Comparison of ENCODE assay signal across 8 cellular contexts in the genomic region with DNA sequence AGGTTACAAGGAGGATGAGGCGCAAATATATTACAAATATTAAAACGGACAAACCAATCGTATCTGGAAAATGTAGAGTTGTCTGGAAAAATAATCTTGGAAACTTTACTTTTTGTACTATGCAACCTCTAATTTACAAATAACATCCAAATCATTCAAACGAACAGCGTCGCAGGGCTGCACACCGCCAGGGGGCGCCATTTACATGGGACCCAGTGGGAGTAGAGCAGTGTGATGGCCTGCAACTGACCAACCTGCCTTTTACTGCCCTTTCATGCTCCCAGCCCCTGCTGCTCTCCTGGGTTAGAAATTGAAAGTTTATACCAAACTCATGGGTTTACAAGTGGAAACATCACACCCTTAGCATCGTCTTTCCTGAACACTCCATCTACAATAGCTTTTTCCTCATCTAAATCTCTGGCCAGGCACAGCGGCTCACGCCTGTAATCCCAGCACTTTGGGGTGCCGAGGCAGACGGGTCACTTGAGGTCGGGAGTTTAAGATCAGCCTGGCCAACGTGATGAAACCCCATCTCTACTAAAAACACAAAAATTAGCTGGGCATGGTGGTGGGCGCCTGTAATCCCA. TPM values are rescaled to one million over a fixed set of nuclear protein-coding genes. Genes with fewer than 3 reads are reported as not detected.
DNase-seq lines count a peak whose midpoint lies in the region; ATAC-seq, FAIRE-seq and TF ChIP-seq lines count a peak whose summit lies in the region.

No MANE protein-coding gene starts in this region.

- peak; percentile 89 for TF ChIP-seq RAD21 in HepG2 (CRISPR knock-in tag; IDR thresholded peaks at IDR 0.05)

- H3K9ac ChIP-seq in Loucy (ENCODE audit: low read depth, low read length, poor library complexity, severe bottlenecking) (no peak overlapping the region), HepG2 (ENCODE audit: insufficient read depth, low read depth, low read length) (no peak overlapping the region)

- H3K36me3 ChIP-seq in Loucy (ENCODE audit: insufficient read depth, low read length) (no peaks in the 10 kb centered on the region), HepG2 (replicated peaks in 1 of 2; ENCODE audit: control insufficient read depth in 1 of 2, insufficient read depth in 2 of 2, low read length in 2 of 2) (no peaks in the 10 kb centered on the region)

- in situ Hi-C loops in HepG2 (cut with HindIII; ENCODE audit: extremely low pct_ligation_motif_present, low pct_unique_long_range_greater_than_20kb) = no loop called here

- H3K4me1 Mint-ChIP-seq in T-helper 2 cell treated with Interferon-gamma antibody and Interleukin-4, amounts not matched to agents 5 μg/mL and 100 μg/mL, for 36 hours (ENCODE audit: low read depth) = peaks cover 41% of the 10 kb centered on the region

- TF ChIP-seq POLR2A in HepG2 (IDR thresholded peaks at IDR 0.05; ENCODE audit: insufficient read depth in 1 of 2, low read depth in 2 of 2, low read length in 2 of 2) = no peak

- CTCF ChIA-PET in HepG2 (lab: Yijun Ruan, JAX; ENCODE audit: low intra/inter-chr PET ratio, low total read pairs) = interaction anchor here (1.0 to 2.7 kb wide), 3 partner anchors 8 to 215 kb away, joined by 5 to 30 read pairs (median 11); no protein-coding TSS in a partner anchor

- H3K79me2 ChIP-seq in Loucy (ENCODE audit: insufficient read depth, low read length) (0 out of 2 replicates have a peak, but pooled peaks cover 5% of the 10 kb centered on the region), HepG2 (ENCODE audit: insufficient read depth, low read length) (no peaks in the 10 kb centered on the region)

- no peaks in the 10 kb centered on the region for H3K27me3 ChIP-seq in Loucy (ENCODE audit: insufficient read depth, low read length, poor library complexity, severe bottlenecking)
- no peaks in the 10 kb centered on the region for H3K27me3 ChIP-seq in HepG2 (ENCODE audit: control insufficient read depth in 1 of 2, insufficient read depth in 2 of 2, low read length in 2 of 2)

- no peak overlapping the region for H3K27ac Mint-ChIP-seq in T-helper 2 cell treated with Interferon-gamma antibody and Interleukin-4, amounts not matched to agents 5 μg/mL and 100 μg/mL, for 36 hours

- TF ChIP-seq CTCF in Loucy (conservative IDR thresholded peaks at IDR 0.05; ENCODE audit: low read length) (peak; percentile 98), HepG2 (CRISPR knock-in tag; IDR thresholded peaks at IDR 0.05) (peak; percentile 92)

- no TSS peak for BruUV-seq in HepG2 (replicated peaks; lab: Mats Ljungman, UMichigan)

- no peak for FAIRE-seq in HepG2 (lab: Jason Lieb, UNC)

- POLR2A ChIA-PET in HepG2 (lab: Yijun Ruan, JAX) = no interaction called here

- H3K27me3 Mint-ChIP-seq in T-helper 2 cell treated with Interferon-gamma antibody and Interleukin-4, amounts not matched to agents 5 μg/mL and 100 μg/mL, for 36 hours (ENCODE audit: low read depth) = no peaks in the 10 kb centered on the region

- H3F3A ChIP-seq in Loucy (ENCODE audit: low read depth) = 0 out of 2 replicates have a peak, but pooled peaks cover 3% of the 10 kb centered on the region

- H3K4me1 ChIP-seq in Loucy (ENCODE audit: insufficient read depth, low read length, poor library complexity, severe bottlenecking) (peaks cover 13% of the 10 kb centered on the region), HepG2 (ENCODE audit: insufficient read depth, low read length) (peaks cover 16% of the 10 kb centered on the region)

- H3K36me3 Mint-ChIP-seq in T-helper 2 cell treated with Interferon-gamma antibody and Interleukin-4, amounts not matched to agents 5 μg/mL and 100 μg/mL, for 36 hours (ENCODE audit: low read depth) = peaks cover 8% of the 10 kb centered on the region

- H2AFZ ChIP-seq in Loucy (ENCODE audit: low read length) (no peak overlapping the region), HepG2 (ENCODE audit: low read length) (no peak overlapping the region)

- H3K4me3 Mint-ChIP-seq in T-helper 2 cell treated with Interferon-gamma antibody and Interleukin-4, amounts not matched to agents 5 μg/mL and 100 μg/mL, for 36 hours = no peak overlapping the region

- H3K4me2 ChIP-seq in Loucy (ENCODE audit: low read depth, low read length, poor library complexity, severe bottlenecking) (no peak overlapping the region), HepG2 (ENCODE audit: low read depth, low read length) (no peak overlapping the region)

- H3K27ac ChIP-seq in HepG2 (ENCODE audit: extremely low read length, insufficient read depth, low read length) = no peak overlapping the region

- TF ChIP-seq EP300 in HepG2 (IDR thresholded peaks at IDR 0.05; ENCODE audit: low read depth in 2 of 2, low read length in 2 of 2) (no peak), HepG2 (CRISPR knock-in tag; IDR thresholded peaks at IDR 0.05; ENCODE audit: borderline replicate concordance) (no peak)

- H3K4me3 ChIP-seq in Loucy (ENCODE audit: low read length, poor library complexity, severe bottlenecking) = no peak overlapping the region
- H3K4me3 ChIP-seq in HepG2 (replicated peaks in 1 of 3; ENCODE audit: insufficient read depth in 1 of 3, low read depth in 2 of 3, low read length in 3 of 3) = no peak overlapping the region

- intact Hi-C loops in HepG2 (cut with micrococcal nuclease; ENCODE audit: unreplicated experiment) = loop anchor here (1.0 to 5.0 kb wide), 3 partner anchors 88 to 240 kb away; no protein-coding TSS in a partner anchor

- ATAC-seq in HepG2 (peak; percentile 82), HG03457 (IDR thresholded peaks at IDR 0.05; ENCODE audit: unreplicated experiment) (no peak), GM18520 (IDR thresholded peaks at IDR 0.05; ENCODE audit: unreplicated experiment) (no peak)

- no peaks in the 10 kb centered on the region for H4K20me1 ChIP-seq in Loucy (ENCODE audit: insufficient read depth, low read length, poor library complexity, severe bottlenecking)
- H4K20me1 ChIP-seq in HepG2 (ENCODE audit: insufficient read depth, low read length) = no peaks in the 10 kb centered on the region

- H3K9me2 ChIP-seq in Loucy (replicated peaks; ENCODE audit: low read depth, low read length) = no peaks in the 10 kb centered on the region

- H3K9me3 Mint-ChIP-seq in T-helper 2 cell treated with Interferon-gamma antibody and Interleukin-4, amounts not matched to agents 5 μg/mL and 100 μg/mL, for 36 hours = no peaks in the 10 kb centered on the region

- H3K9me3 ChIP-seq in Loucy (ENCODE audit: insufficient read depth, low read depth, low read length) (no peaks in the 10 kb centered on the region), HepG2 (ENCODE audit: low read length) (no peaks in the 10 kb centered on the region)

- 50% methylated on average over 16 of the region's 16 CpGs for WGBS in HepG2 (ENCODE audit: low lambda C conversion rate)

- DNase-seq in EL = peak; percentile 48
- peak; percentile 52 for DNase-seq in T-helper 2 cell treated with Interferon-gamma antibody and Interleukin-4, amounts not matched to agents 5 μg/mL and 100 μg/mL, for 36 hours (ENCODE audit: low spot score)
- DNase-seq in astrocyte of the hippocampus (ENCODE audit: low read depth, low spot score) = peak; percentile 58
- peak; percentile 56 for DNase-seq in HepG2 (ENCODE audit: low spot score)
- peak; percentile 90 for DNase-seq in stimulated activated CD8-positive, alpha-beta memory T cell treated with anti-CD3 and anti-CD28 coated beads, Interleukin-4, amount 100 ng/mL, for 48 hours

RNA-seq across cellular contexts. Expression of a gene that starts 10.0 kb away (rescaled TPM):
- total RNA-seq in HepG2 (2016; rRNA removed; fragmentation: Illumina TruSeq; extraction: Trizol) = 3.7 and 4.1 TPM in 2 replicates
- total RNA-seq in HepG2 (2016; cell fraction: cytosol; rRNA removed; fragmentation: Illumina TruSeq; extraction: Trizol; ENCODE audit: low read depth) = 2.6 and 3.8 TPM in 2 replicates
- total RNA-seq in HepG2 (2016; cell fraction: insoluble cytoplasmic fraction; rRNA removed; fragmentation: Illumina TruSeq; extraction: Trizol) = 3.1 and 4.2 TPM in 2 replicates
- total RNA-seq in HepG2 (2016; cell fraction: membrane; rRNA removed; fragmentation: Illumina TruSeq; extraction: Trizol) = 5.9 and 7.2 TPM in 2 replicates
- 3.4 and 3.9 TPM in 2 replicates for total RNA-seq in HepG2 (2016; cell fraction: nucleus; rRNA removed; fragmentation: Illumina TruSeq; extraction: Trizol)
- 3.8 and 5.7 TPM in 2 replicates for polyA plus RNA-seq in HepG2 (2011; rRNA removed)
- 3.4 and 4.7 TPM in 2 replicates for polyA plus RNA-seq in HepG2 (2011; cell fraction: cytosol; rRNA removed)
- 1.5 and 1.9 TPM in 2 replicates for polyA plus RNA-seq in HepG2 (2011; cell fraction: nucleus; rRNA removed)
- 4.6 and 6.5 TPM in 2 replicates for polyA plus RNA-seq in HepG2 (2012)
- 5.8 and 6.2 TPM in 2 replicates for polyA plus RNA-seq in HepG2 (2016; cell fraction: cytosol; fragmentation: Illumina TruSeq; extraction: Trizol; ENCODE audit: low read depth)
- 4.8 and 6.5 TPM in 2 replicates for polyA plus RNA-seq in HepG2 (2016; cell fraction: insoluble cytoplasmic fraction; fragmentation: Illumina TruSeq; extraction: Trizol; ENCODE audit: low read depth)
- polyA plus RNA-seq in HepG2 (2016; cell fraction: membrane; fragmentation: Illumina TruSeq; extraction: Trizol; ENCODE audit: low read depth) = 8.3 and 9.8 TPM in 2 replicates
- polyA plus RNA-seq in HepG2 (2016; cell fraction: nucleus; fragmentation: Illumina TruSeq; extraction: Trizol; ENCODE audit: insufficient read depth, low read depth) = 4.8 and 6.1 TPM in 2 replicates
- polyA minus RNA-seq in HepG2 (2011; rRNA and poly(A)+ RNA removed; ENCODE audit: low replicate concordance) = 2.4 and 9.2 TPM in 2 replicates
- polyA minus RNA-seq in HepG2 (2011; cell fraction: cytosol; rRNA and poly(A)+ RNA removed) = 3.4 and 3.7 TPM in 2 replicates
- 5.8 and 7.1 TPM in 2 replicates for polyA minus RNA-seq in HepG2 (2011; cell fraction: nucleus; rRNA and poly(A)+ RNA removed)

RNA-seq across cellular contexts. Expression of a gene that starts 20.7 kb away (rescaled TPM):
- total RNA-seq in HepG2 (2016; rRNA removed; fragmentation: Illumina TruSeq; extraction: Trizol) = 71.7 and 115 TPM in 2 replicates
- total RNA-seq in HepG2 (2016; cell fraction: cytosol; rRNA removed; fragmentation: Illumina TruSeq; extraction: Trizol; ENCODE audit: low read depth) = 7.4 and 12.1 TPM in 2 replicates
- 75.7 and 110 TPM in 2 replicates for total RNA-seq in HepG2 (2016; cell fraction: insoluble cytoplasmic fraction; rRNA removed; fragmentation: Illumina TruSeq; extraction: Trizol)
- 18.1 and 21.0 TPM in 2 replicates for total RNA-seq in HepG2 (2016; cell fraction: membrane; rRNA removed; fragmentation: Illumina TruSeq; extraction: Trizol)
- 55.8 and 57.0 TPM in 2 replicates for total RNA-seq in HepG2 (2016; cell fraction: nucleus; rRNA removed; fragmentation: Illumina TruSeq; extraction: Trizol)
- polyA plus RNA-seq in HepG2 (2011; rRNA removed) = 25.3 and 27.4 TPM in 2 replicates
- 15.9 and 21.9 TPM in 2 replicates for polyA plus RNA-seq in HepG2 (2011; cell fraction: cytosol; rRNA removed)
- polyA plus RNA-seq in HepG2 (2011; cell fraction: nucleus; rRNA removed) = 13.2 and 13.6 TPM in 2 replicates
- polyA plus RNA-seq in HepG2 (2012) = 54.8 and 61.8 TPM in 2 replicates
- 10.3 and 10.9 TPM in 2 replicates for polyA plus RNA-seq in HepG2 (2016; cell fraction: cytosol; fragmentation: Illumina TruSeq; extraction: Trizol; ENCODE audit: low read depth)
- polyA plus RNA-seq in HepG2 (2016; cell fraction: insoluble cytoplasmic fraction; fragmentation: Illumina TruSeq; extraction: Trizol; ENCODE audit: low read depth) = 145 and 154 TPM in 2 replicates
- polyA plus RNA-seq in HepG2 (2016; cell fraction: membrane; fragmentation: Illumina TruSeq; extraction: Trizol; ENCODE audit: low read depth) = 14.8 and 15.6 TPM in 2 replicates
- polyA plus RNA-seq in HepG2 (2016; cell fraction: nucleus; fragmentation: Illumina TruSeq; extraction: Trizol; ENCODE audit: insufficient read depth, low read depth) = 77.3 and 80.9 TPM in 2 replicates
- polyA minus RNA-seq in HepG2 (2011; rRNA and poly(A)+ RNA removed; ENCODE audit: low replicate concordance) = 7.5 and 11.6 TPM in 2 replicates
- polyA minus RNA-seq in HepG2 (2011; cell fraction: cytosol; rRNA and poly(A)+ RNA removed) = 26.6 and 26.8 TPM in 2 replicates
- polyA minus RNA-seq in HepG2 (2011; cell fraction: nucleus; rRNA and poly(A)+ RNA removed) = 50.7 and 56.8 TPM in 2 replicates
